ENCODE assay signal across 8 cellular contexts in the genomic region with DNA sequence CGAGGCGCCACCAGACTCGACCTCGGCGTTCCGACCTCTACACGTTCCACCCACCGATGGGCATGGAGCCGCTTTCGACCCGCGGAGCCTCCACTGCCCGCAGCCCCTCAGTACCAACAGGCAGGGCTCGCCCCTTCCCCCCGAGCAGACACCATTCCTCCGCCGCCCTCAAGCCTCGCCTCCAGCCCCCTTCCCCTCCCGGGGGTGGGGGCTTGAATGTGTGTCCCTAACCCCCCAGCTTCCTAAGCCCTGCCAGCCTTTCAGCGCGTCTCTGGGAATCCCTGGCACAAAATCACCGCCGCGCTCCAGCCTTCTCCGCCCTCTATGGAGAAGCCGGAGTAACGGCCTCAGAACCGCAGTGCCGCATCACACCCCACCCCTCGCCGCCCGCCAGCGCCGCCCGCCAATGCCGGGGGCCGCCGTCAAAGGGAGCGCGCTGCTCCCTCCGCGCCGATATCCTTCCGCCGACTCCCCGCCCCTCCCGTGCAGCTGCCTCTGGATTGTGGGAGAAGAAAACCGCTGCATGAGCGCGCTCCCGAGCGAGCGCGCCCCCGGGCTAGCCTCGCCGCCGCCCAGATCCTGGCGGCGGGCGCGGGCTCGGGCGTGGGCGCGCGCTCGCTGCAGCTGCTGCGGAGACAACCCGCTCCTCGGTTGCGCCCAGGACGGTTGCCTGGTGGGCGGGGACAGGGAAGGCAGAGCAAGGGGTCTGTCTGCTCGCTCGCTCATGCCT. TPM values are rescaled to one million over a fixed set of nuclear protein-coding genes. Genes with fewer than 3 reads are reported as not detected.
DNase-seq lines count a peak whose midpoint lies in the region; ATAC-seq and TF ChIP-seq lines count a peak whose summit lies in the region.

A gene with protein sequence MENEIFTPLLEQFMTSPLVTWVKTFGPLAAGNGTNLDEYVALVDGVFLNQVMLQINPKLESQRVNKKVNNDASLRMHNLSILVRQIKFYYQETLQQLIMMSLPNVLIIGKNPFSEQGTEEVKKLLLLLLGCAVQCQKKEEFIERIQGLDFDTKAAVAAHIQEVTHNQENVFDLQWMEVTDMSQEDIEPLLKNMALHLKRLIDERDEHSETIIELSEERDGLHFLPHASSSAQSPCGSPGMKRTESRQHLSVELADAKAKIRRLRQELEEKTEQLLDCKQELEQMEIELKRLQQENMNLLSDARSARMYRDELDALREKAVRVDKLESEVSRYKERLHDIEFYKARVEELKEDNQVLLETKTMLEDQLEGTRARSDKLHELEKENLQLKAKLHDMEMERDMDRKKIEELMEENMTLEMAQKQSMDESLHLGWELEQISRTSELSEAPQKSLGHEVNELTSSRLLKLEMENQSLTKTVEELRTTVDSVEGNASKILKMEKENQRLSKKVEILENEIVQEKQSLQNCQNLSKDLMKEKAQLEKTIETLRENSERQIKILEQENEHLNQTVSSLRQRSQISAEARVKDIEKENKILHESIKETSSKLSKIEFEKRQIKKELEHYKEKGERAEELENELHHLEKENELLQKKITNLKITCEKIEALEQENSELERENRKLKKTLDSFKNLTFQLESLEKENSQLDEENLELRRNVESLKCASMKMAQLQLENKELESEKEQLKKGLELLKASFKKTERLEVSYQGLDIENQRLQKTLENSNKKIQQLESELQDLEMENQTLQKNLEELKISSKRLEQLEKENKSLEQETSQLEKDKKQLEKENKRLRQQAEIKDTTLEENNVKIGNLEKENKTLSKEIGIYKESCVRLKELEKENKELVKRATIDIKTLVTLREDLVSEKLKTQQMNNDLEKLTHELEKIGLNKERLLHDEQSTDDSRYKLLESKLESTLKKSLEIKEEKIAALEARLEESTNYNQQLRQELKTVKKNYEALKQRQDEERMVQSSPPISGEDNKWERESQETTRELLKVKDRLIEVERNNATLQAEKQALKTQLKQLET (N-terminal part only) (minus strand): TSS at position 343 of the 730 bp plus-strand sequence. CDS start 777 bp downstream, outside the sequence.

- no peaks in the 10 kb centered on the region for H3K9me3 Mint-ChIP-seq in GM23338
- no peaks in the 10 kb centered on the region for H3K9me3 Mint-ChIP-seq in activated T-helper 17 cell treated with anti-CD3 and anti-CD28 coated beads, Interleukin-2, amount 50 U/mL, for 72 hours
- H3K9me3 Mint-ChIP-seq in natural killer cell: no peaks in the 10 kb centered on the region

- H3K4me3 Mint-ChIP-seq in GM23338 (peak within 1 kb of the TSS; percentile 90), natural killer cell (peak within 1 kb of the TSS; percentile 88)
- H3K4me3 Mint-ChIP-seq in activated T-helper 17 cell treated with anti-CD3 and anti-CD28 coated beads, Interleukin-2, amount 50 U/mL, for 72 hours: peak within 1 kb of the TSS; percentile 86

- H3K36me3 ChIP-seq in GM23338 (ENCODE audit: insufficient read depth): no peaks in the 10 kb centered on the region

- no peaks in the 10 kb centered on the region for H3F3A ChIP-seq in GM23338 (replicated peaks; ENCODE audit: low read depth)

- peaks cover 21% of the 10 kb centered on the region for H3K4me1 Mint-ChIP-seq in GM23338
- peaks cover 4% of the 10 kb centered on the region for H3K4me1 Mint-ChIP-seq in activated T-helper 17 cell treated with anti-CD3 and anti-CD28 coated beads, Interleukin-2, amount 50 U/mL, for 72 hours
- H3K4me1 Mint-ChIP-seq in natural killer cell: peaks cover 31 to 38% of the 10 kb centered on the region in 2 donors

- peak within 1 kb of the TSS; percentile 96 for H3K4me2 ChIP-seq in GM23338

- ATAC-seq in GM23338 (peak; percentile 91), natural killer cell (peak; percentile 83 to 90 (median 84))
- peak; percentile 88 for ATAC-seq in activated T-helper 17 cell treated with anti-CD3 and anti-CD28 coated beads, Interleukin-2, amount 50 U/mL, for 72 hours (replicated peaks)

- H3K27me3 ChIP-seq in GM23338 (ENCODE audit: insufficient read depth): no peaks in the 10 kb centered on the region

- H4K20me1 ChIP-seq in GM23338 (replicated peaks; ENCODE audit: insufficient read depth): 0 out of 2 replicates have a peak, but pooled peaks cover 4% of the 10 kb centered on the region

- H3K27me3 Mint-ChIP-seq in GM23338 (ENCODE audit: insufficient read depth, low read depth, poor library complexity): peaks cover 4% of the 10 kb centered on the region
- no peaks in the 10 kb centered on the region for H3K27me3 Mint-ChIP-seq in activated T-helper 17 cell treated with anti-CD3 and anti-CD28 coated beads, Interleukin-2, amount 50 U/mL, for 72 hours
- peaks cover 4 to 11% of the 10 kb centered on the region in 2 donors for H3K27me3 Mint-ChIP-seq in natural killer cell (ENCODE audit: low read depth in 2 of 2)

- no peaks in the 10 kb centered on the region; the same call in 2 of the 3 replicates for H3K36me3 Mint-ChIP-seq in GM23338 (ENCODE audit: low read depth)
- H3K36me3 Mint-ChIP-seq in activated T-helper 17 cell treated with anti-CD3 and anti-CD28 coated beads, Interleukin-2, amount 50 U/mL, for 72 hours (ENCODE audit: low read depth): no peaks in the 10 kb centered on the region
- no peaks in the 10 kb centered on the region for H3K36me3 Mint-ChIP-seq in natural killer cell

- peak within 1 kb of the TSS; percentile 90 for H2AFZ ChIP-seq in GM23338

- H3K27ac Mint-ChIP-seq in GM23338 (peak within 1 kb of the TSS; percentile 88), natural killer cell (peak within 1 kb of the TSS; percentile 80 to 92)
- H3K27ac Mint-ChIP-seq in activated T-helper 17 cell treated with anti-CD3 and anti-CD28 coated beads, Interleukin-2, amount 50 U/mL, for 72 hours: peak within 1 kb of the TSS; percentile 84

- peaks cover 14% of the 10 kb centered on the region for H3K4me1 ChIP-seq in GM23338 (ENCODE audit: insufficient read depth)

- H3K79me2 ChIP-seq in GM23338 (replicated peaks; ENCODE audit: insufficient read depth): peaks cover 42% of the 10 kb centered on the region

- TF ChIP-seq CTCF in GM23338 (conservative IDR thresholded peaks at IDR 0.05; ENCODE audit: low read depth in 2 of 2) (0 out of 4 replicates have a peak, but pooled peaks of 1 of the 2 experiments have one; percentile 14), natural killer cell (IDR thresholded peaks at IDR 0.05) (no peak)

- H3K9me2 ChIP-seq in GM23338 (ENCODE audit: insufficient read depth): no peaks in the 10 kb centered on the region

- intact Hi-C loops in natural killer cell (cut with micrococcal nuclease): loop anchor here (1.0 to 10.0 kb wide), 4 partner anchors 186 to 405 kb away; partner anchors contain the start of genes PPP4R3B and RTN4

- peak within 1 kb of the TSS; percentile 81 for H3K4me3 ChIP-seq in GM23338

- DNase-seq in EH (ENCODE audit: low read depth) (peak; percentile 95), GM23338 (ENCODE audit: low spot score) (peak; percentile 97), LHCN-M2 (ENCODE audit: low read depth) (peak; percentile 96), RPMI7951 (ENCODE audit: low read depth) (peak; percentile 99), fibroblast of peridontal ligament (ENCODE audit: extremely low read depth) (peak; percentile 96), natural killer cell (peak; percentile 72)
- DNase-seq in stimulated activated naive CD4-positive, alpha-beta T cell (lab: John Stamatoyannopoulos, UW): peak; percentile 69 to 84 (median 82)

- H3K27ac ChIP-seq in GM23338 (ENCODE audit: low read depth): peak within 1 kb of the TSS; percentile 89

TF ChIP-seq in GM23338, 12 proteins besides CTCF, POLR2A, EP300 and RAD21 (continues in another document):
- TF ChIP-seq EZH2phosphoT487 (IDR thresholded peaks at IDR 0.05; ENCODE audit: unreplicated experiment) (no peak), JUNB (IDR thresholded peaks at IDR 0.05; ENCODE audit: unreplicated experiment) (no peak)
- TF ChIP-seq, protein P1, sequence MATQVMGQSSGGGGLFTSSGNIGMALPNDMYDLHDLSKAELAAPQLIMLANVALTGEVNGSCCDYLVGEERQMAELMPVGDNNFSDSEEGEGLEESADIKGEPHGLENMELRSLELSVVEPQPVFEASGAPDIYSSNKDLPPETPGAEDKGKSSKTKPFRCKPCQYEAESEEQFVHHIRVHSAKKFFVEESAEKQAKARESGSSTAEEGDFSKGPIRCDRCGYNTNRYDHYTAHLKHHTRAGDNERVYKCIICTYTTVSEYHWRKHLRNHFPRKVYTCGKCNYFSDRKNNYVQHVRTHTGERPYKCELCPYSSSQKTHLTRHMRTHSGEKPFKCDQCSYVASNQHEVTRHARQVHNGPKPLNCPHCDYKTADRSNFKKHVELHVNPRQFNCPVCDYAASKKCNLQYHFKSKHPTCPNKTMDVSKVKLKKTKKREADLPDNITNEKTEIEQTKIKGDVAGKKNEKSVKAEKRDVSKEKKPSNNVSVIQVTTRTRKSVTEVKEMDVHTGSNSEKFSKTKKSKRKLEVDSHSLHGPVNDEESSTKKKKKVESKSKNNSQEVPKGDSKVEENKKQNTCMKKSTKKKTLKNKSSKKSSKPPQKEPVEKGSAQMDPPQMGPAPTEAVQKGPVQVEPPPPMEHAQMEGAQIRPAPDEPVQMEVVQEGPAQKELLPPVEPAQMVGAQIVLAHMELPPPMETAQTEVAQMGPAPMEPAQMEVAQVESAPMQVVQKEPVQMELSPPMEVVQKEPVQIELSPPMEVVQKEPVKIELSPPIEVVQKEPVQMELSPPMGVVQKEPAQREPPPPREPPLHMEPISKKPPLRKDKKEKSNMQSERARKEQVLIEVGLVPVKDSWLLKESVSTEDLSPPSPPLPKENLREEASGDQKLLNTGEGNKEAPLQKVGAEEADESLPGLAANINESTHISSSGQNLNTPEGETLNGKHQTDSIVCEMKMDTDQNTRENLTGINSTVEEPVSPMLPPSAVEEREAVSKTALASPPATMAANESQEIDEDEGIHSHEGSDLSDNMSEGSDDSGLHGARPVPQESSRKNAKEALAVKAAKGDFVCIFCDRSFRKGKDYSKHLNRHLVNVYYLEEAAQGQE (IDR thresholded peaks at IDR 0.05; ENCODE audit: unreplicated experiment): peak; percentile 11

RNA-seq across cellular contexts. Expression of the gene that starts here (rescaled TPM):
- 134 and 144 TPM in 2 replicates for total RNA-seq in GM23338 (2014; rRNA removed; shearing (Covaris generic))
- polyA plus RNA-seq in GM23338 (2016; fragmentation: Nextera tagmentation; extraction: Ambion mirVana): 152 and 169 TPM in 2 replicates
- total RNA-seq in LHCN-M2 (2014; rRNA removed): 67.1 and 77.1 TPM in 2 replicates
- 10.6 TPM for polyA plus RNA-seq in LHCN-M2 (2012)
- total RNA-seq in RPMI7951 (2014; rRNA removed; shearing (Covaris generic)): 62.5 and 86.3 TPM in 2 replicates
- total RNA-seq in activated T-helper 17 cell treated with anti-CD3 and anti-CD28 coated beads, Interleukin-2, amount 50 U/mL, for 72 hours: 10 to 100 TPM in 1 of 2 donors, 1 to 10 TPM in 1; 9.7 to 14.3 TPM
- total RNA-seq in natural killer cell: 10 to 100 TPM; 20.4 to 39.0 (median 26.4) TPM

Comparison
In these comparisons a context has a peak if more than half of its experiments do, and no peak if none do; other contexts are left out.
1. Peak in every context shown above with its lines: DNase-seq, ATAC-seq, H3K4me3 ChIP-seq and H3K27ac ChIP-seq.